In genomic region chr16:84503751-84504395, GRCh38 we compare ENCODE assay signal across 7 cellular contexts. TPM values are rescaled to one million over a fixed set of nuclear protein-coding genes. Genes with fewer than 3 reads are reported as not detected.
DNase-seq lines count a peak whose midpoint lies in the region; ATAC-seq and TF ChIP-seq lines count a peak whose summit lies in the region.

No MANE protein-coding gene starts in this region.

- no peak overlapping the region for H2BK5ac ChIP-seq in neuronal stem cell (ENCODE audit: low read length)

- peak overlapping the region; percentile 98 for H2AFZ ChIP-seq in neuronal stem cell (ENCODE audit: low read length)

- H2BK120ac ChIP-seq in neuronal stem cell (ENCODE audit: low read depth, low read length) = no peak overlapping the region

- no peak overlapping the region for H3K18ac ChIP-seq in neuronal stem cell (ENCODE audit: low read length)

- CTCF ChIA-PET in GM10248 (lab: Yijun Ruan, JAX) = interaction anchor here (1.4 to 13.3 kb wide), 4 partner anchors 10 to 419 kb away, joined by 3 to 172 read pairs (median 16); partner anchors contain the start of gene COTL1

- H2AK5ac ChIP-seq in neuronal stem cell (ENCODE audit: low read depth, low read length) = peak overlapping the region; percentile 20

- H3K14ac ChIP-seq in neuronal stem cell (ENCODE audit: low read length) = peak overlapping the region; percentile 75

- DNase-seq in OCI-M1 (lab: John Stamatoyannopoulos, UW) = peak; percentile 46
- DNase-seq in epithelial cell of esophagus (ENCODE audit: low read depth) = peak; percentile 55
- no peak for DNase-seq in neuronal stem cell (ENCODE audit: low spot score)
- no peak for DNase-seq in NCI-H774 (lab: John Stamatoyannopoulos, UW)
- no peak for DNase-seq in NCI-H69 (lab: John Stamatoyannopoulos, UW)
- DNase-seq in GM10248 (ENCODE audit: extremely low spot score) = no peak

- no peak overlapping the region for H4K8ac ChIP-seq in neuronal stem cell (ENCODE audit: low read depth, low read length)

- H4K91ac ChIP-seq in neuronal stem cell (ENCODE audit: low read depth, low read length, poor library complexity) = no peak overlapping the region

- H2BK12ac ChIP-seq in neuronal stem cell (ENCODE audit: low read length) = peak overlapping the region; percentile 7

- POLR2A ChIA-PET in GM10248 (lab: Yijun Ruan, JAX) = interaction anchor here (0.6 kb wide), 1 partner anchor 37 kb away, joined by 3 read pairs; no protein-coding TSS in a partner anchor

- no peaks in the 10 kb centered on the region for H3K27me3 ChIP-seq in neuronal stem cell (ENCODE audit: control insufficient read depth in 3 of 3, insufficient read depth in 3 of 3, low read depth in 1 of 3, low read length in 3 of 3)

- peaks cover 5 to 18% of the 10 kb centered on the region in 2 donors for H3K36me3 ChIP-seq in neuronal stem cell (replicated peaks in 1 of 2; ENCODE audit: control insufficient read depth in 2 of 2, insufficient read depth in 2 of 2, low read length in 2 of 2)

- no peak for TF ChIP-seq CTCF in epithelial cell of esophagus (IDR thresholded peaks at IDR 0.05; ENCODE audit: insufficient read depth, low read depth, low read length, missing control alignments)
- no peak for TF ChIP-seq CTCF in GM10248 (IDR thresholded peaks at IDR 0.05; ENCODE audit: control extremely low read depth, extremely low read depth, low read depth, missing control alignments)

- H3K4me1 ChIP-seq in neuronal stem cell (ENCODE audit: control insufficient read depth in 2 of 2, insufficient read depth in 1 of 2, low read depth in 1 of 2, low read length in 2 of 2) = peaks cover 13 to 20% of the 10 kb centered on the region in 2 donors

- peak overlapping the region; percentile 71 for H3K9ac ChIP-seq in neuronal stem cell (ENCODE audit: low read depth, low read length, poor library complexity)

- peak overlapping the region; percentile 99 for H2BK15ac ChIP-seq in neuronal stem cell (ENCODE audit: low read length)

- H3K4me3 ChIP-seq in epithelial cell of esophagus (ENCODE audit: low read length) (peak overlapping the region; percentile 89), neuronal stem cell (ENCODE audit: low read length in 2 of 2) (peak overlapping the region; percentile 95 to 98)

- peak overlapping the region; percentile 68 for H3K4me2 ChIP-seq in neuronal stem cell (ENCODE audit: insufficient read depth, low read length, poor library complexity, severe bottlenecking)

- no CpG with 5 or more reads among the region's 13 CpGs for WGBS in neuronal stem cell (ENCODE audit: extremely low coverage in 2 of 2, insufficient read length in 2 of 2, insufficient replicate concordance in 1 of 2), 2 donors

- H3K4ac ChIP-seq in neuronal stem cell (ENCODE audit: low read length) = no peak overlapping the region

- H3K23ac ChIP-seq in neuronal stem cell (ENCODE audit: low read depth, low read length, poor library complexity) = no peak overlapping the region

- H3K27ac ChIP-seq in neuronal stem cell (replicated peaks; ENCODE audit: low read length) = no peak overlapping the region

- peaks cover 9% of the 10 kb centered on the region for H3K79me1 ChIP-seq in neuronal stem cell (ENCODE audit: low read depth, low read length)

- peak; percentile 1 for ATAC-seq in GM21528 (IDR thresholded peaks at IDR 0.05; ENCODE audit: low FRiP score, unreplicated experiment)

- no peaks in the 10 kb centered on the region for H3K9me3 ChIP-seq in neuronal stem cell (replicated peaks in 1 of 2; ENCODE audit: control insufficient read depth in 2 of 2, insufficient read depth in 1 of 2, low read depth in 1 of 2, low read length in 2 of 2)

RNA-seq across cellular contexts. Expression of gene MEAK7, which starts 0.6 kb away (rescaled TPM):
- polyA plus RNA-seq in neuronal stem cell (2013, experiment 1 of 2) = 8.0 TPM
- polyA plus RNA-seq in neuronal stem cell (2013, experiment 2 of 2) = 8.4 TPM

Comparison
In these comparisons a context has a peak if more than half of its experiments do, and no peak if none do; other contexts are left out.
1. DNase-seq: peak in OCI-M1 (single experiment) and epithelial cell of esophagus (single experiment); none in neuronal stem cell (single experiment), NCI-H774 (single experiment), NCI-H69 (single experiment) and GM10248 (single experiment).